ENCODE assay signal across 8 cellular contexts in the genomic region with DNA sequence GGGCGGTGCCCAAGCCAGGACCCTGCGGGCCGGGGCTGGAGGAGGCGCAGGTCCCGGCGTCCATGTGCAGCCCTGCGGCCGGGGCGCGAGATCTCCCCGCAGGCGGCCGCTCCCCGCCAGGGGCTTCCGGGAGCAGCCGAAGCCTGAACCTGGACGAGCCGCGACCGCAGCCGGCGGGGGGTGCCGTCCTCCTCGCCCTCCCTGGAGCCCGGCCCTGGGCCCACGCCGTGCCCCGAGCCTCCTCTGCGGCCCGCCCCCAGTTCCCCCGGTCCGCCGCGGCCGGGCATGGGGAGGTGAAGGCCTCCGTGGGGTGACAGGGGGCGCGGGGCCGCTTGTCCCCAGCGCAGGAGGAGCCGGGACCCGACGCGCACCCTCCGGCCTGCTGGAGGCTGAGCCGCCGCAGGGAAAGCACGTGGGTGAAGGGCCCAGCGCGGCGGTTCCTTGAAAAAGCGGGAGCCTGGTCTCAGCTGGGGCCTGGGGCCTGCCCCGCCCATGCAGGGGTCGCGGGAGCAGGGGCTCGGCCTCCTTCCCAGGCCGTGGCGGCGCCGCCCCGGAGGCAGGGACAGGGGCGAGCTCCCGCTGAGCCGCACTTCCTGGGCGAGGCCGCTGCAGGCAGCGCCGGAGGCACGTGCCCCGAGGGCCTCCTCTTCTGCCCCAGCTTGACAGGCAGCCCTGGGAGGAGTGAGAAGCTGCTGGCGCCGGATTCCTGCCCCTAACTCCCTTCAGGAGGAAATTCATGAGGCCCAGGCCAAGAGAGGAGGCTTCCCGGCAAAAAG. TPM values are rescaled to one million over a fixed set of nuclear protein-coding genes. Genes with fewer than 3 reads are reported as not detected.
DNase-seq lines count a peak whose midpoint lies in the region; ATAC-seq, FAIRE-seq and TF ChIP-seq lines count a peak whose summit lies in the region.

No MANE protein-coding gene starts in this region.

- DNase-seq in ELR (ENCODE audit: low read depth) (peak; percentile 34), SK-N-MC (ENCODE audit: low read depth, low spot score) (no peak), adrenal gland (peak; percentile 39 to 68 (median 52)), kidney (peak; percentile 95), GM10266 (ENCODE audit: extremely low spot score) (no peak)
- peak; percentile 35 to 53 for DNase-seq in stimulated activated CD4-positive, alpha-beta T cell treated with anti-CD3 and anti-CD28 coated beads, Interleukin-2, amount 100 ng/mL, for 48 hours

- H3K4me3 ChIP-seq in SK-N-MC (peak overlapping the region; percentile 39; the same call in 1 of the 2 replicates), adrenal gland (peak overlapping the region in 2 of 4 donors; percentile 13 to 47), kidney (ENCODE audit: low read length in 2 of 2) (no peak overlapping the region)

- TF ChIP-seq POLR2A in adrenal gland (IDR thresholded peaks at IDR 0.05) = peak in 1 of 2 donors; percentile 24

- no peak for ATAC-seq in GM21786 (IDR thresholded peaks at IDR 0.05; ENCODE audit: unreplicated experiment)
- ATAC-seq in HG02840 (IDR thresholded peaks at IDR 0.05; ENCODE audit: low FRiP score, unreplicated experiment) = no peak

- no peaks in the 10 kb centered on the region for H3K27me3 ChIP-seq in adrenal gland

- H3K9ac ChIP-seq in SK-N-MC (ENCODE audit: insufficient read length) (peak overlapping the region; percentile 57), kidney (ENCODE audit: low read length in 2 of 2) (no peak overlapping the region)

- 28 to 43% (median 32%) methylated on average over 7 to 73 of the region's 73 CpGs for WGBS in adrenal gland, 4 donors

- H3K36me3 ChIP-seq in SK-N-MC (ENCODE audit: insufficient read depth, low read length) (no peaks in the 10 kb centered on the region), adrenal gland (replicated peaks in 1 of 2) (no peaks in the 10 kb centered on the region), kidney (ENCODE audit: control insufficient read depth in 1 of 2, insufficient read depth in 2 of 2, low read length in 2 of 2) (no peaks in the 10 kb centered on the region)

- H3K27ac ChIP-seq in SK-N-MC = peak overlapping the region; percentile 54
- H3K27ac ChIP-seq in adrenal gland = peak overlapping the region in 4 of 5 donors; percentile 32 to 87 (median 68)
- H3K27ac ChIP-seq in kidney (ENCODE audit: low read depth in 2 of 2, low read length in 2 of 2) = peak overlapping the region; percentile 67 to 73

- TF ChIP-seq CTCF in adrenal gland (IDR thresholded peaks at IDR 0.05) = peak in 1 of 6 experiments; percentile 11
- no peak for TF ChIP-seq CTCF in kidney (IDR thresholded peaks at IDR 0.05; ENCODE audit: borderline replicate concordance, extremely low read depth, insufficient read depth)
- no peak for TF ChIP-seq CTCF in GM10266 (IDR thresholded peaks at IDR 0.05; ENCODE audit: control insufficient read depth, insufficient read depth, low read depth, missing control alignments)

- peaks cover 0 to 13% of the 10 kb centered on the region in 2 donors for H3K4me1 ChIP-seq in adrenal gland (replicated peaks in 1 of 2)
- peaks cover 0 to 11% of the 10 kb centered on the region in 2 donors for H3K4me1 ChIP-seq in kidney (ENCODE audit: control insufficient read depth in 1 of 2, insufficient read depth in 1 of 2, low read depth in 1 of 2, low read length in 2 of 2)

- H3K9me3 ChIP-seq in SK-N-MC (ENCODE audit: low read depth, low read length) (no peaks in the 10 kb centered on the region), adrenal gland (replicated peaks in 1 of 3) (no peaks in the 10 kb centered on the region), kidney (ENCODE audit: control insufficient read depth in 1 of 2, low read length in 2 of 2) (no peaks in the 10 kb centered on the region)

- no peak for FAIRE-seq in kidney (lab: Jason Lieb, UNC)

- intact Hi-C loops in adrenal gland (cut with DNase I) = loop anchor here in 1 of 2 donors (10.0 kb wide), 1 partner anchor 389 kb away; no protein-coding TSS in a partner anchor
- intact Hi-C loops in kidney (cut with DNase I) = no loop called here

RNA-seq across cellular contexts. Expression of a gene that starts 55.6 kb away (rescaled TPM):
- total RNA-seq in adrenal gland (100 to 1,000 TPM in 6 of 8 donors, 10 to 100 TPM in 2; 66.5 to 216 (median 153) TPM), kidney (129 TPM)
- polyA plus RNA-seq in adrenal gland (100 to 1,000 TPM; 105 to 143 (median 128) TPM), kidney (ENCODE audit: insufficient read depth, low read depth, low replicate concordance) (65.6 TPM)

Comparison
In these comparisons a context has a peak if more than half of its experiments do, and no peak if none do; other contexts are left out.
1. DNase-seq: peak in ELR (single experiment), adrenal gland (7 of 7), kidney (single experiment) and stimulated activated CD4-positive, alpha-beta T cell treated with anti-CD3 and anti-CD28 coated beads, Interleukin-2, amount 100 ng/mL, for 48 hours (2 of 2); none in SK-N-MC (single experiment) and GM10266 (single experiment).
2. Peak in every context shown above with its lines, with median percentiles within 50 percentile points of each other: H3K27ac ChIP-seq.